ENCODE assay signal across 17 cellular contexts in genomic region chr4:125181804-125182203, GRCh38.
A peak's percentile ranks its signal among the peaks of the same experiment; 100 is the strongest.
DNase-seq lines count a peak whose midpoint lies in the region; ATAC-seq and TF ChIP-seq lines count a peak whose summit lies in the region.
"Had no signal": no experiment of that assay in that cellular context is flagged by ENCODE, and none has a peak within 500 bp of the region (broad histone marks: within the 10 kb centered on the region; RNA-seq: fewer than 3 reads in every experiment).

No MANE protein-coding gene starts in this region.

- no peaks in the 10 kb centered on the region for H3K27me3 ChIP-seq in OCI-LY3 (ENCODE audit: low read depth, low read length)
- H3K27me3 ChIP-seq in lower lobe of right lung (ENCODE audit: low read depth): no peaks in the 10 kb centered on the region
- H3K27me3 ChIP-seq in upper lobe of right lung: no peaks in the 10 kb centered on the region
- H3K27me3 ChIP-seq: BLaER1 treated with 17β-estradiol and CSF1 and Interleukin-3, amounts not matched to agents 10 nM and 100 nM had no signal

- peak overlapping the region; percentile 22; the same call in 1 of the 2 replicates for H2AFZ ChIP-seq in OCI-LY3 (ENCODE audit: low read depth, low read length)

- H3K4me3 ChIP-seq in OCI-LY3 (ENCODE audit: low read length) (no peak overlapping the region), lower lobe of right lung (no peak overlapping the region), upper lobe of right lung (no peak overlapping the region)
- H3K4me3 ChIP-seq: A549; BLaER1 treated with 17β-estradiol and CSF1 and Interleukin-3, amounts not matched to agents 10 nM and 100 nM; GM12878 had no signal

- DNase-seq in lower lobe of right lung (no peak), upper lobe of right lung (no peak), NCI-H1092 (lab: John Stamatoyannopoulos, UW) (no peak), GM13976 (ENCODE audit: low spot score) (no peak)
- DNase-seq: AML-193; Caco-2; Calu3; CD4-positive, alpha-beta T cell; CD8-positive, alpha-beta T cell; DMS79 treated with DMSO at 0.1 percent for 48 hours; GDM1 had no signal

- H3K4me2 ChIP-seq in OCI-LY3 (ENCODE audit: low read length): no peak overlapping the region
- H3K4me2 ChIP-seq: A549; BLaER1 treated with 17β-estradiol and CSF1 and Interleukin-3, amounts not matched to agents 10 nM and 100 nM had no signal

- H3K27ac ChIP-seq in OCI-LY3 (ENCODE audit: low read length) (no peak overlapping the region), lower lobe of right lung (no peak overlapping the region), upper lobe of right lung (no peak overlapping the region)
- H3K27ac ChIP-seq: 22Rv1; A549; BLaER1 treated with 17β-estradiol and CSF1 and Interleukin-3, amounts not matched to agents 10 nM and 100 nM; C4-2B had no signal

- ATAC-seq in lower lobe of right lung (peak; percentile 30 to 87), upper lobe of right lung (peak; percentile 70)
- ATAC-seq: A549; CD8-positive, alpha-beta T cell; GM12878 had no signal

- H3K4me1 ChIP-seq in OCI-LY3 (ENCODE audit: low read length) (no peaks in the 10 kb centered on the region), lower lobe of right lung (no peaks in the 10 kb centered on the region), upper lobe of right lung (no peaks in the 10 kb centered on the region)
- H3K4me1 ChIP-seq: A549, Caco-2 had no signal

- H3K36me3 ChIP-seq in OCI-LY3 (replicated peaks; ENCODE audit: low read depth, low read length) (no peaks in the 10 kb centered on the region), lower lobe of right lung (no peaks in the 10 kb centered on the region), upper lobe of right lung (no peaks in the 10 kb centered on the region)
- H3K36me3 ChIP-seq: BLaER1 treated with 17β-estradiol and CSF1 and Interleukin-3, amounts not matched to agents 10 nM and 100 nM had no signal

- intact Hi-C loops in lower lobe of right lung (cut with DNase I): no loop called here
- intact Hi-C loops in upper lobe of right lung (cut with DNase I): no loop called here

- TF ChIP-seq CTCF in OCI-LY3 (IDR thresholded peaks at IDR 0.05; ENCODE audit: low read depth, low read length) (no peak), lower lobe of right lung (IDR thresholded peaks at IDR 0.05) (no peak), upper lobe of right lung (IDR thresholded peaks at IDR 0.05) (no peak), GM13976 (IDR thresholded peaks at IDR 0.05; ENCODE audit: borderline replicate concordance, control extremely low read depth, extremely low read depth, insufficient read depth, missing control alignments) (no peak)

- H3K9ac ChIP-seq in OCI-LY3 (ENCODE audit: low read length): no peak overlapping the region
- H3K9ac ChIP-seq: BLaER1 treated with 17β-estradiol and CSF1 and Interleukin-3, amounts not matched to agents 10 nM and 100 nM had no signal

- no peaks in the 10 kb centered on the region for H3K9me3 ChIP-seq in OCI-LY3 (ENCODE audit: insufficient read depth, low read length)
- H3K9me3 ChIP-seq in lower lobe of right lung: no peaks in the 10 kb centered on the region
- no peaks in the 10 kb centered on the region for H3K9me3 ChIP-seq in upper lobe of right lung
- H3K9me3 ChIP-seq: A549; BLaER1 treated with 17β-estradiol and CSF1 and Interleukin-3, amounts not matched to agents 10 nM and 100 nM; Caco-2 had no signal

- H3K79me2 ChIP-seq in OCI-LY3 (ENCODE audit: low read length): no peaks in the 10 kb centered on the region

- H4K20me1 ChIP-seq in OCI-LY3 (ENCODE audit: insufficient read depth, low read length): no peaks in the 10 kb centered on the region
- H4K20me1 ChIP-seq: BLaER1 treated with 17β-estradiol and CSF1 and Interleukin-3, amounts not matched to agents 10 nM and 100 nM had no signal

- in situ Hi-C loops in GM13976 (cut with MboI; ENCODE audit: low sequenced_read_pairs, unreplicated experiment): no loop called here
